In the genomic region with DNA sequence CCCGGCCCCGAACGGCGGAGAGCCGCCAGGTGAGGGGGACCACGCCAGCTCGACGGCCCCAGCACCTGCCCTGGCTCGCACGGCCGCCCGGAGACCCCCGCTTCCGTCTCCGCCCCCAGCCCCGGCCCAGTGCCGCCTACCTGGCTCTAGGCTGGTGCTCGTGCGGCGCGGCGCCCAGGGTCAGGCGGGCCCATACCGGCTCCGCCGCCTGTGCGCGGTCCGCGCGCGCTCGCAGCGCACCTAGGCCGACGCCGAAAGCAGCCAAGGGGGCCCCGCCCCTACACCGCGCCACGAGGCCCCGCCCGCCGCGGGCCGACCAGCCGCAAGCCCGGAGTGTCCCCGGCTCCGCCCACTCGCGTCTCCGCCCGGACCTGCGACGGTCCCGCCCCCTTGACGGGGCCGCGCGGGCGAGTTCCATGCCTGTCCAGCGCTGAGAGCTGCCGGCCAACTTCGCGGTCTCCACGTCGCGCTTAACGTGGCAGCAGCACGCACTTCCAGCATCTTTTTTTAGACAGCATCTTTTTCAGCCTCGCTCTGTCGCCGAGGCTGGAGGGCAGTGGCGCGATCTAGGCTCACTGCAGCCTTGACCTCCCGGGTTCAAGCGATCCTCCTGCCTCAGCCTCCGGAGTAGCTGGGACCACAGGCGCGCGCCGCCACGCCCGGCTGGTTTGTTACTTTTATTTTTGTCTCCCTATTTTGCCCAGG, we compare ENCODE assay signal across 8 cellular contexts. TPM values are rescaled to one million over a fixed set of nuclear protein-coding genes. Genes with fewer than 3 reads are reported as not detected.
DNase-seq lines count a peak whose midpoint lies in the region; ATAC-seq, FAIRE-seq and TF ChIP-seq lines count a peak whose summit lies in the region.

A gene with protein sequence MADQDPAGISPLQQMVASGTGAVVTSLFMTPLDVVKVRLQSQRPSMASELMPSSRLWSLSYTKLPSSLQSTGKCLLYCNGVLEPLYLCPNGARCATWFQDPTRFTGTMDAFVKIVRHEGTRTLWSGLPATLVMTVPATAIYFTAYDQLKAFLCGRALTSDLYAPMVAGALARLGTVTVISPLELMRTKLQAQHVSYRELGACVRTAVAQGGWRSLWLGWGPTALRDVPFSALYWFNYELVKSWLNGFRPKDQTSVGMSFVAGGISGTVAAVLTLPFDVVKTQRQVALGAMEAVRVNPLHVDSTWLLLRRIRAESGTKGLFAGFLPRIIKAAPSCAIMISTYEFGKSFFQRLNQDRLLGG (minus strand): TSS at position 253 of the 705 bp plus-strand sequence. CDS start 1,261 bp downstream, outside the sequence.

- peaks cover 12% of the 10 kb centered on the region for H3K36me3 Mint-ChIP-seq in WTC11

- POLR2A ChIA-PET in AG04449 (lab: Yijun Ruan, JAX) (no interaction called here), WTC11 (lab: Charles Lee) (interaction anchor here (0.6 to 1.9 kb wide), 4 partner anchors 10 to 103 kb away, joined by 3 to 8 read pairs (median 4); a partner anchor contains a TSS)

- ATAC-seq in GM18873 (IDR thresholded peaks at IDR 0.05; ENCODE audit: low FRiP score, unreplicated experiment) (peak; percentile 61), HG03135 (IDR thresholded peaks at IDR 0.05; ENCODE audit: unreplicated experiment) (peak; percentile 69), WTC11 (peak; percentile 71)

- DNase-seq in AG04449 (ENCODE audit: low read depth, low spot score) (no peak), NCI-H2196 treated with DMSO at 0.1 percent for 48 hours (lab: John Stamatoyannopoulos, UW; ENCODE audit: unreplicated experiment) (peak; percentile 85), WTC11 (ENCODE audit: low spot score) (peak; percentile 94), bronchial epithelial cell (ENCODE audit: low read depth) (peak; percentile 77), iPS-NIHi7 (ENCODE audit: extremely low spot score) (peak; percentile 88), smooth muscle cell of the brain vasculature (ENCODE audit: low read depth, low spot score) (peak; percentile 71)

- peaks cover 13% of the 10 kb centered on the region for H3K4me1 Mint-ChIP-seq in WTC11

- TF ChIP-seq CTCF in AG04449 (IDR thresholded peaks at IDR 0.05; ENCODE audit: insufficient read depth, low read length, missing control alignments) (no peak), WTC11 (IDR thresholded peaks at IDR 0.05) (no peak), bronchial epithelial cell (IDR thresholded peaks at IDR 0.05; ENCODE audit: insufficient read depth, low read length, severe bottlenecking) (no peak)

- CTCF ChIA-PET in AG04449 (lab: Yijun Ruan, JAX): interaction anchor here (0.7 to 2.7 kb wide), 7 partner anchors 26 to 447 kb away, joined by 3 to 12 read pairs (median 3); no protein-coding TSS in a partner anchor
- CTCF ChIA-PET in WTC11 (lab: Charles Lee): interaction anchor here (0.6 to 3.1 kb wide), 14 partner anchors 8 to 156 kb away, joined by 3 to 33 read pairs (median 6); a partner anchor contains a TSS

- H3K27me3 Mint-ChIP-seq in WTC11 (ENCODE audit: low read depth): peaks cover 8% of the 10 kb centered on the region

- H3K4me3 ChIP-seq in AG04449 (ENCODE audit: low read depth, low read length) (peak within 1 kb of the TSS; percentile 85), bronchial epithelial cell (ENCODE audit: low read depth, low read length) (peak within 1 kb of the TSS; percentile 89)

- peak within 1 kb of the TSS; percentile 76 for H3K27ac Mint-ChIP-seq in WTC11

- H3K9me3 Mint-ChIP-seq in WTC11: no peaks in the 10 kb centered on the region

- peak within 1 kb of the TSS; percentile 86 for H3K4me3 Mint-ChIP-seq in WTC11

- no peak for FAIRE-seq in bronchial epithelial cell (lab: Jason Lieb, UNC)

- peaks cover 20% of the 10 kb centered on the region for H3K36me3 ChIP-seq in bronchial epithelial cell (ENCODE audit: control insufficient read depth, insufficient read depth, low read length)

- H3K27me3 ChIP-seq in bronchial epithelial cell (ENCODE audit: control insufficient read depth, insufficient read depth, low read length): no peaks in the 10 kb centered on the region

TF ChIP-seq in WTC11, 78 proteins besides CTCF, POLR2A, EP300 and RAD21 (continues in another document):
- TF ChIP-seq NFATC4 (CRISPR knock-in tag; IDR thresholded peaks at IDR 0.05): no peak
- TF ChIP-seq, protein P1, sequence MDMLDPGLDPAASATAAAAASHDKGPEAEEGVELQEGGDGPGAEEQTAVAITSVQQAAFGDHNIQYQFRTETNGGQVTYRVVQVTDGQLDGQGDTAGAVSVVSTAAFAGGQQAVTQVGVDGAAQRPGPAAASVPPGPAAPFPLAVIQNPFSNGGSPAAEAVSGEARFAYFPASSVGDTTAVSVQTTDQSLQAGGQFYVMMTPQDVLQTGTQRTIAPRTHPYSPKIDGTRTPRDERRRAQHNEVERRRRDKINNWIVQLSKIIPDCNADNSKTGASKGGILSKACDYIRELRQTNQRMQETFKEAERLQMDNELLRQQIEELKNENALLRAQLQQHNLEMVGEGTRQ (CRISPR knock-in tag; IDR thresholded peaks at IDR 0.05): peak; percentile 81
- TF ChIP-seq, protein P2, sequence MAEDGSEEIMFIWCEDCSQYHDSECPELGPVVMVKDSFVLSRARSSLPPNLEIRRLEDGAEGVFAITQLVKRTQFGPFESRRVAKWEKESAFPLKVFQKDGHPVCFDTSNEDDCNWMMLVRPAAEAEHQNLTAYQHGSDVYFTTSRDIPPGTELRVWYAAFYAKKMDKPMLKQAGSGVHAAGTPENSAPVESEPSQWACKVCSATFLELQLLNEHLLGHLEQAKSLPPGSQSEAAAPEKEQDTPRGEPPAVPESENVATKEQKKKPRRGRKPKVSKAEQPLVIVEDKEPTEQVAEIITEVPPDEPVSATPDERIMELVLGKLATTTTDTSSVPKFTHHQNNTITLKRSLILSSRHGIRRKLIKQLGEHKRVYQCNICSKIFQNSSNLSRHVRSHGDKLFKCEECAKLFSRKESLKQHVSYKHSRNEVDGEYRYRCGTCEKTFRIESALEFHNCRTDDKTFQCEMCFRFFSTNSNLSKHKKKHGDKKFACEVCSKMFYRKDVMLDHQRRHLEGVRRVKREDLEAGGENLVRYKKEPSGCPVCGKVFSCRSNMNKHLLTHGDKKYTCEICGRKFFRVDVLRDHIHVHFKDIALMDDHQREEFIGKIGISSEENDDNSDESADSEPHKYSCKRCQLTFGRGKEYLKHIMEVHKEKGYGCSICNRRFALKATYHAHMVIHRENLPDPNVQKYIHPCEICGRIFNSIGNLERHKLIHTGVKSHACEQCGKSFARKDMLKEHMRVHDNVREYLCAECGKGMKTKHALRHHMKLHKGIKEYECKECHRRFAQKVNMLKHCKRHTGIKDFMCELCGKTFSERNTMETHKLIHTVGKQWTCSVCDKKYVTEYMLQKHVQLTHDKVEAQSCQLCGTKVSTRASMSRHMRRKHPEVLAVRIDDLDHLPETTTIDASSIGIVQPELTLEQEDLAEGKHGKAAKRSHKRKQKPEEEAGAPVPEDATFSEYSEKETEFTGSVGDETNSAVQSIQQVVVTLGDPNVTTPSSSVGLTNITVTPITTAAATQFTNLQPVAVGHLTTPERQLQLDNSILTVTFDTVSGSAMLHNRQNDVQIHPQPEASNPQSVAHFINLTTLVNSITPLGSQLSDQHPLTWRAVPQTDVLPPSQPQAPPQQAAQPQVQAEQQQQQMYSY (CRISPR knock-in tag; IDR thresholded peaks at IDR 0.05): no peak
- 0 out of 2 replicates have a peak, but pooled peaks have one; percentile 9 for TF ChIP-seq HMGA2 (CRISPR knock-in tag; IDR thresholded peaks at IDR 0.05)
- TF ChIP-seq SP1 (CRISPR knock-in tag; conservative IDR thresholded peaks at IDR 0.05): peak; percentile 99
- TF ChIP-seq FOXJ3 (CRISPR knock-in tag; IDR thresholded peaks at IDR 0.05; ENCODE audit: borderline replicate concordance): no peak
- TF ChIP-seq SMAD3 (CRISPR knock-in tag; IDR thresholded peaks at IDR 0.05; ENCODE audit: borderline replicate concordance): 0 out of 2 replicates have a peak, but pooled peaks have one; percentile 2
- TF ChIP-seq FOXK1 (CRISPR knock-in tag; IDR thresholded peaks at IDR 0.05): peak; percentile 39; the same call in 1 of the 2 replicates
- TF ChIP-seq ETV6 (CRISPR knock-in tag; IDR thresholded peaks at IDR 0.05): peak; percentile 46; the same call in 1 of the 2 replicates
- TF ChIP-seq TEAD1 (CRISPR knock-in tag; IDR thresholded peaks at IDR 0.05): no peak; the same call in 1 of the 2 replicates
- no peak for TF ChIP-seq RORB (CRISPR knock-in tag; IDR thresholded peaks at IDR 0.05)
- TF ChIP-seq, protein P3, sequence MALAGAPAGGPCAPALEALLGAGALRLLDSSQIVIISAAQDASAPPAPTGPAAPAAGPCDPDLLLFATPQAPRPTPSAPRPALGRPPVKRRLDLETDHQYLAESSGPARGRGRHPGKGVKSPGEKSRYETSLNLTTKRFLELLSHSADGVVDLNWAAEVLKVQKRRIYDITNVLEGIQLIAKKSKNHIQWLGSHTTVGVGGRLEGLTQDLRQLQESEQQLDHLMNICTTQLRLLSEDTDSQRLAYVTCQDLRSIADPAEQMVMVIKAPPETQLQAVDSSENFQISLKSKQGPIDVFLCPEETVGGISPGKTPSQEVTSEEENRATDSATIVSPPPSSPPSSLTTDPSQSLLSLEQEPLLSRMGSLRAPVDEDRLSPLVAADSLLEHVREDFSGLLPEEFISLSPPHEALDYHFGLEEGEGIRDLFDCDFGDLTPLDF (CRISPR knock-in tag; IDR thresholded peaks at IDR 0.05): 0 out of 2 replicates have a peak, but pooled peaks have one; percentile 49
- TF ChIP-seq ELF4 (CRISPR knock-in tag; IDR thresholded peaks at IDR 0.05; ENCODE audit: low read depth): 0 out of 2 replicates have a peak, but pooled peaks have one; percentile 64
- TF ChIP-seq CREB1 (CRISPR knock-in tag; IDR thresholded peaks at IDR 0.05): no peak
- TF ChIP-seq, protein P4, sequence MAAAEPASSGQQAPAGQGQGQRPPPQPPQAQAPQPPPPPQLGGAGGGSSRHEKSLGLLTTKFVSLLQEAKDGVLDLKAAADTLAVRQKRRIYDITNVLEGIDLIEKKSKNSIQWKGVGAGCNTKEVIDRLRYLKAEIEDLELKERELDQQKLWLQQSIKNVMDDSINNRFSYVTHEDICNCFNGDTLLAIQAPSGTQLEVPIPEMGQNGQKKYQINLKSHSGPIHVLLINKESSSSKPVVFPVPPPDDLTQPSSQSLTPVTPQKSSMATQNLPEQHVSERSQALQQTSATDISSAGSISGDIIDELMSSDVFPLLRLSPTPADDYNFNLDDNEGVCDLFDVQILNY (CRISPR knock-in tag; IDR thresholded peaks at IDR 0.05): 0 out of 2 replicates have a peak, but pooled peaks have one; percentile 87
- TF ChIP-seq ESRRA (CRISPR knock-in tag; IDR thresholded peaks at IDR 0.05; ENCODE audit: borderline replicate concordance): no peak; the same call in 1 of the 2 replicates
- TF ChIP-seq NFE2L1 (CRISPR knock-in tag; IDR thresholded peaks at IDR 0.05): peak; percentile 67
- peak; percentile 88; the same call in 1 of the 2 replicates for TF ChIP-seq KAT7 (CRISPR knock-in tag; IDR thresholded peaks at IDR 0.05; ENCODE audit: borderline replicate concordance)
- TF ChIP-seq GRHL2 (CRISPR knock-in tag; IDR thresholded peaks at IDR 0.05; ENCODE audit: insufficient replicate concordance, severe bottlenecking): no peak
- TF ChIP-seq SMAD4 (CRISPR knock-in tag; IDR thresholded peaks at IDR 0.05): no peak

RNA-seq across cellular contexts. Expression of the gene that starts here (rescaled TPM):
- total RNA-seq in WTC11 (2021) (254 to 271 TPM (median 268 TPM) in 3 replicates), bronchial epithelial cell (83.7 and 113 TPM in 2 replicates)
